Comparison of ENCODE assay signal across 14 cellular contexts in the genomic region with DNA sequence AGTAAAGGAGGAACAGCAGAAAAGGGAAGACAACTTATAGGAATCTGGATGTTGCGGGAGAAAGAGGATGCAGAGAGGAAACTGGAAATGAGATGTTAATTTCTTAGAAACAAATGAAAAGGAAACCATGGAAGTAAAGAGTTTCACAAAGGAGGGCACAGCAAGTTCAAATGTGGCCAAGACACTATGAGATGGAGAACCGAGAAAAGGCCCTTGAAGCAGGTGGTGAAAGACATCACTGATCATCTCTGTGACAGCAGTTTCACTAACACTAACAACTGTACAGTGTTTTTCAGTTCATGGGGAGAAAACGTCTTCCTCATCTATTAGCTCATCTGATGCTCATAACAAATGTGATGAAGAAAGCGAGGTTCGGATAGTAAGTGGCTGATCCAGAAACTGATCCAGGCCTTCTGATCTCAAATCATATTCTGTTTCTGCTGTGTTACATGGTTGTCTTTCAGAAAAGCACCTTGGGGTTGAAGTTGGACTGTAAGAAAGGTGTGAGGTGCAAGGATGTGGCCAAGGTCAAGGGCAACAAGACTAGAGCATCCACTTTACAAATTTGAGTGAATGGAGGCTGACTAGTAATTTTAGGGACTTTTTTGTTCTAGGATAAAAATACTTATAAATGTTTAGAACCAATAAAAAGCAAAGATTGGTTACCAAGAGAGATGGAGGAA.
DNase-seq lines count a peak whose midpoint lies in the region; ATAC-seq, FAIRE-seq and TF ChIP-seq lines count a peak whose summit lies in the region.
"Had no signal": no experiment of that assay in that cellular context is flagged by ENCODE, and none has a peak within 500 bp of the region (broad histone marks: within the 10 kb centered on the region; RNA-seq: fewer than 3 reads in every experiment).

No MANE protein-coding gene starts in this region.

- TF ChIP-seq EP300 in GM12878 (IDR thresholded peaks at IDR 0.05; ENCODE audit: borderline replicate concordance in 1 of 2, control insufficient read depth in 1 of 2, low read depth in 2 of 2, low read length in 2 of 2): peak; percentile 94 to 95; a peak in 3 of 4 replicates

- H3K4me1 ChIP-seq in GM12878 (ENCODE audit: control insufficient read depth, insufficient read depth, low read length): peaks cover 25% of the 10 kb centered on the region
- H3K4me1 ChIP-seq in left ventricle myocardium inferior: no peaks in the 10 kb centered on the region

- peak overlapping the region; percentile 48; the same call in 1 of the 2 replicates for H3K9ac ChIP-seq in GM12878 (ENCODE audit: control insufficient read depth, insufficient read depth, low read length)

- no peaks in the 10 kb centered on the region for H3K9me3 ChIP-seq in GM12878 (replicated peaks; ENCODE audit: control insufficient read depth, insufficient read depth, low read length)
- H3K9me3 ChIP-seq in left ventricle myocardium inferior (replicated peaks): no peaks in the 10 kb centered on the region

- WGBS in GM12878 (ENCODE audit: insufficient coverage, insufficient replicate concordance, low lambda C conversion rate, missing lambda C conversion rate): 0% methylated on average over 5 of the region's 5 CpGs

- SMC1A ChIA-PET in GM12878 (lab: Charles Lee; ENCODE audit: uncharacterized antibody, unreplicated experiment): interaction anchor here (0.6 to 3.5 kb wide), 10 partner anchors 38 to 123 kb away, joined by 3 to 57 read pairs (median 4); no protein-coding TSS in a partner anchor

- peak; percentile 99 for FAIRE-seq in GM12878 (lab: Jason Lieb, UNC)

- H4K20me1 ChIP-seq in GM12878 (ENCODE audit: control insufficient read depth, insufficient read depth): no peaks in the 10 kb centered on the region

- POLR2A ChIA-PET in GM12878 (lab: Charles Lee): interaction anchor here (0.6 to 1.6 kb wide), 4 partner anchors 8 to 78 kb away, joined by 3 to 9 read pairs (median 4); no protein-coding TSS in a partner anchor

- H3K27ac ChIP-seq in GM12878 (ENCODE audit: control insufficient read depth, insufficient read depth) (peak overlapping the region; percentile 79), left ventricle myocardium inferior (replicated peaks) (no peak overlapping the region)
- H3K27ac ChIP-seq: cardiac muscle cell, skin epidermis had no signal

- TF ChIP-seq CTCF in GM12878 (IDR thresholded peaks at IDR 0.05 in 2 of 3, conservative IDR thresholded peaks at IDR 0.05 in 1 of 3; ENCODE audit: control insufficient read depth in 2 of 3, extremely low read depth in 1 of 3, insufficient read depth in 1 of 3, low read depth in 3 of 3, low read length in 3 of 3) (no peak), left ventricle myocardium inferior (IDR thresholded peaks at IDR 0.05; ENCODE audit: borderline replicate concordance) (no peak), mesothelial cell of epicardium (IDR thresholded peaks at IDR 0.05; ENCODE audit: unreplicated experiment) (no peak)

- H3K36me3 ChIP-seq in GM12878 (ENCODE audit: control insufficient read depth in 2 of 2, insufficient read depth in 2 of 2, low read length in 1 of 2): no peaks in the 10 kb centered on the region
- H3K36me3 ChIP-seq in left ventricle myocardium inferior: no peaks in the 10 kb centered on the region
- H3K36me3 ChIP-seq: cardiac muscle cell had no signal

- no peak overlapping the region for H3K4me3 Mint-ChIP-seq in mesothelial cell of epicardium

- no peaks in the 10 kb centered on the region for H3K36me3 Mint-ChIP-seq in mesothelial cell of epicardium

- in situ Hi-C loops in GM12878 (cut with MboI) (loop anchor here (5.0 kb wide), 1 partner anchor 69 kb away; no protein-coding TSS in a partner anchor), ACHN (cut with HindIII; ENCODE audit: low pct_ligation_motif_present, low pct_unique_long_range_greater_than_20kb, low sequenced_read_pairs) (no loop called here)

- DNase-seq in GM12878 (ENCODE audit: low read depth, low spot score) (peak; percentile 89), left ventricle myocardium inferior (no peak), ACHN (no peak), mesothelial cell of epicardium (ENCODE audit: low spot score in 2 of 2, unreplicated experiment in 2 of 2) (no peak)
- no peak for DNase-seq in NK-92 treated with Interleukin-12 subunit alpha and Interleukin-12 subunit beta, amount 100 ng/mL, for 24 hours (lab: John Stamatoyannopoulos, UW)
- DNase-seq: erythroblast, KG1, NCI-H345, SHP77 treated with DMSO at 0.1 percent for 48 hours had no signal

- H3K79me2 ChIP-seq in GM12878 (ENCODE audit: control insufficient read depth, insufficient read depth, low read length): no peaks in the 10 kb centered on the region

- no peak for TF ChIP-seq POLR2A in GM12878 (IDR thresholded peaks at IDR 0.05; ENCODE audit: low read depth, low read length)

- H3K9me3 Mint-ChIP-seq in mesothelial cell of epicardium: no peaks in the 10 kb centered on the region

- no peaks in the 10 kb centered on the region for H3K4me1 Mint-ChIP-seq in mesothelial cell of epicardium

- peak; percentile 98 for ATAC-seq in GM18909 (IDR thresholded peaks at IDR 0.05; ENCODE audit: poor library complexity, unreplicated experiment)
- ATAC-seq in GM21717 (IDR thresholded peaks at IDR 0.05; ENCODE audit: unreplicated experiment): peak; percentile 99
- ATAC-seq in HG03108 (IDR thresholded peaks at IDR 0.05; ENCODE audit: unreplicated experiment): peak; percentile 96
- peak; percentile 96 for ATAC-seq in GM12878

- H3K4me3 ChIP-seq in GM12878 (no peak overlapping the region), left ventricle myocardium inferior (no peak overlapping the region)
- H3K4me3 ChIP-seq: cardiac muscle cell, skin epidermis had no signal

- H3K27me3 Mint-ChIP-seq in mesothelial cell of epicardium (ENCODE audit: low read depth): peaks cover 8% of the 10 kb centered on the region

- no peaks in the 10 kb centered on the region for H3K27me3 ChIP-seq in GM12878 (replicated peaks in 1 of 2; ENCODE audit: control insufficient read depth in 2 of 2, insufficient read depth in 2 of 2, low read length in 1 of 2)
- peaks cover 7% of the 10 kb centered on the region for H3K27me3 ChIP-seq in left ventricle myocardium inferior (ENCODE audit: low read depth)
- H3K27me3 ChIP-seq: cardiac muscle cell had no signal

- intact Hi-C loops in GM12878 (cut with micrococcal nuclease; ENCODE audit: unreplicated experiment): loop anchor here (1.0 to 5.0 kb wide), 5 partner anchors 34 to 124 kb away; no protein-coding TSS in a partner anchor
- intact Hi-C loops in left ventricle myocardium inferior (cut with micrococcal nuclease): no loop called here

- H2AFZ ChIP-seq in GM12878 (ENCODE audit: control insufficient read depth, low read depth, low read length): no peak overlapping the region; the same call in 1 of the 2 replicates

- TF ChIP-seq RAD21 in GM12878 (IDR thresholded peaks at IDR 0.05; ENCODE audit: insufficient read depth, low read depth, low read length): no peak

- H3K4me2 ChIP-seq in GM12878 (ENCODE audit: control insufficient read depth, insufficient read depth): peak overlapping the region; percentile 57

- CTCF ChIA-PET in GM12878 (lab: Yijun Ruan, JAX): interaction anchor here (0.8 to 2.5 kb wide), 9 partner anchors 9 to 80 kb away, joined by 3 to 8 read pairs (median 4); no protein-coding TSS in a partner anchor

- TSS peak; percentile 92 for BruUV-seq in GM12878 (replicated peaks; lab: Mats Ljungman, UMichigan)

- RAD21 ChIA-PET in GM12878 (lab: Charles Lee; ENCODE audit: unreplicated experiment): interaction anchor here (0.6 to 4.1 kb wide), 13 partner anchors 21 to 153 kb away, joined by 3 to 31 read pairs (median 5); no protein-coding TSS in a partner anchor

- no peak overlapping the region for H3K27ac Mint-ChIP-seq in mesothelial cell of epicardium

TF ChIP-seq in GM12878, 131 proteins besides CTCF, POLR2A, EP300 and RAD21 (continues in another document):
- TF ChIP-seq IRF4 (IDR thresholded peaks at IDR 0.05; ENCODE audit: low read depth, low read length): peak; percentile 83
- TF ChIP-seq CBX3 (IDR thresholded peaks at IDR 0.05; ENCODE audit: borderline replicate concordance, low read depth): no peak
- TF ChIP-seq MEF2B (IDR thresholded peaks at IDR 0.05; ENCODE audit: partially characterized antibody, poor library complexity, severe bottlenecking): peak; percentile 53
- TF ChIP-seq, protein P1, sequence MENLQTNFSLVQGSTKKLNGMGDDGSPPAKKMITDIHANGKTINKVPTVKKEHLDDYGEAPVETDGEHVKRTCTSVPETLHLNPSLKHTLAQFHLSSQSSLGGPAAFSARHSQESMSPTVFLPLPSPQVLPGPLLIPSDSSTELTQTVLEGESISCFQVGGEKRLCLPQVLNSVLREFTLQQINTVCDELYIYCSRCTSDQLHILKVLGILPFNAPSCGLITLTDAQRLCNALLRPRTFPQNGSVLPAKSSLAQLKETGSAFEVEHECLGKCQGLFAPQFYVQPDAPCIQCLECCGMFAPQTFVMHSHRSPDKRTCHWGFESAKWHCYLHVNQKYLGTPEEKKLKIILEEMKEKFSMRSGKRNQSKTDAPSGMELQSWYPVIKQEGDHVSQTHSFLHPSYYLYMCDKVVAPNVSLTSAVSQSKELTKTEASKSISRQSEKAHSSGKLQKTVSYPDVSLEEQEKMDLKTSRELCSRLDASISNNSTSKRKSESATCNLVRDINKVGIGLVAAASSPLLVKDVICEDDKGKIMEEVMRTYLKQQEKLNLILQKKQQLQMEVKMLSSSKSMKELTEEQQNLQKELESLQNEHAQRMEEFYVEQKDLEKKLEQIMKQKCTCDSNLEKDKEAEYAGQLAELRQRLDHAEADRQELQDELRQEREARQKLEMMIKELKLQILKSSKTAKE (IDR thresholded peaks at IDR 0.05; ENCODE audit: low read depth, poor library complexity, severe bottlenecking): peak; percentile 88
- TF ChIP-seq, protein P2, sequence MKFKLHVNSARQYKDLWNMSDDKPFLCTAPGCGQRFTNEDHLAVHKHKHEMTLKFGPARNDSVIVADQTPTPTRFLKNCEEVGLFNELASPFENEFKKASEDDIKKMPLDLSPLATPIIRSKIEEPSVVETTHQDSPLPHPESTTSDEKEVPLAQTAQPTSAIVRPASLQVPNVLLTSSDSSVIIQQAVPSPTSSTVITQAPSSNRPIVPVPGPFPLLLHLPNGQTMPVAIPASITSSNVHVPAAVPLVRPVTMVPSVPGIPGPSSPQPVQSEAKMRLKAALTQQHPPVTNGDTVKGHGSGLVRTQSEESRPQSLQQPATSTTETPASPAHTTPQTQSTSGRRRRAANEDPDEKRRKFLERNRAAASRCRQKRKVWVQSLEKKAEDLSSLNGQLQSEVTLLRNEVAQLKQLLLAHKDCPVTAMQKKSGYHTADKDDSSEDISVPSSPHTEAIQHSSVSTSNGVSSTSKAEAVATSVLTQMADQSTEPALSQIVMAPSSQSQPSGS (IDR thresholded peaks at IDR 0.05; ENCODE audit: low read length): peak; percentile 92
- peak in 1 of 2 experiments; percentile 92; a peak in 2 of 4 replicates for TF ChIP-seq ETV6 (conservative IDR thresholded peaks at IDR 0.05 in 1 of 2, IDR thresholded peaks at IDR 0.05 in 1 of 2; ENCODE audit: borderline replicate concordance in 1 of 2, low read depth in 1 of 2)
